In the genomic region with DNA sequence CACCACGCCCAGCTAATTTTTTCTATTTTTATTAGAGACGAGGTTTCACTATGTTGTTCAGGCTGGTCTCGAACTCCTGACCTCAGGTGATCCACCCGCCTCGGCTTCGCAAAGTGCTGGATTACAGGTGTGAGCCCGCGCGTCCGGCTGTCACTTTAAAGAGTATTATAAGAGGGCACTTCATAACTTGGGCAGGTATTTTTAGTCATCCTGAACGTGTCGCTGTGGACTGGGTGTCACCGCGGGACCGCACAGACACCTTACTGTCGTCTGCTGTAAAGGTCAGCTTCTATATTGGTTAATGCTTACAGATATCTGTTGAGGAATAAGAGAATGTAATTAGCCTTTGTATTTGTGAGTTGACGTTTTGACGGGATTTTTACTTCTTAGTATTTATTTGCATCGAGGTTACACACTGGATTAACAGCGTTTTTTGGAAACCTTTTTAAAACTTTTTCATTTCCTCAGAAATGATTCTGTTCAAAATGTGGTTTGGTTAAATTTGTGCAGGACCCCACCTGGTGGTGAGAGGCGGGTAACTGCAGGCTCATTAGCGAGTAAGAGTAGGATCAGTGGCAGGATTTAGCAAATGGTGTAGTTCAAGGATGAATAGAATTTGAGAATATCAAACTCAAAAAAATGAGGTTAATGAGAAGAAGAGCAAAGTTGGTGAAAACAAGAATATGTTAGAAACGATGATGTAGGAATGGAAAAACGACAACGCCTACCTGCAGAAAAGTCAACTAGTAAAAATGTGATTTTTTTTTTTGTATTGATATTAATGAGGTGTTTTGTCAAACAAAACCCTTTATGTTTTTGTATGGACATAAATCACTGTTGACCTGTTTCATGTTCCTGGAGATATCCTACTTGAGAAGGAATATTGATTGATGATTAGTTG, we compare ENCODE assay signal across 1 cellular context.
TF ChIP-seq lines count a peak whose summit lies in the region.

No MANE protein-coding gene starts in this region.

TF ChIP-seq in liver, 16 proteins besides CTCF, POLR2A, EP300 and RAD21 (continued from another document):
- TF ChIP-seq, protein P1, sequence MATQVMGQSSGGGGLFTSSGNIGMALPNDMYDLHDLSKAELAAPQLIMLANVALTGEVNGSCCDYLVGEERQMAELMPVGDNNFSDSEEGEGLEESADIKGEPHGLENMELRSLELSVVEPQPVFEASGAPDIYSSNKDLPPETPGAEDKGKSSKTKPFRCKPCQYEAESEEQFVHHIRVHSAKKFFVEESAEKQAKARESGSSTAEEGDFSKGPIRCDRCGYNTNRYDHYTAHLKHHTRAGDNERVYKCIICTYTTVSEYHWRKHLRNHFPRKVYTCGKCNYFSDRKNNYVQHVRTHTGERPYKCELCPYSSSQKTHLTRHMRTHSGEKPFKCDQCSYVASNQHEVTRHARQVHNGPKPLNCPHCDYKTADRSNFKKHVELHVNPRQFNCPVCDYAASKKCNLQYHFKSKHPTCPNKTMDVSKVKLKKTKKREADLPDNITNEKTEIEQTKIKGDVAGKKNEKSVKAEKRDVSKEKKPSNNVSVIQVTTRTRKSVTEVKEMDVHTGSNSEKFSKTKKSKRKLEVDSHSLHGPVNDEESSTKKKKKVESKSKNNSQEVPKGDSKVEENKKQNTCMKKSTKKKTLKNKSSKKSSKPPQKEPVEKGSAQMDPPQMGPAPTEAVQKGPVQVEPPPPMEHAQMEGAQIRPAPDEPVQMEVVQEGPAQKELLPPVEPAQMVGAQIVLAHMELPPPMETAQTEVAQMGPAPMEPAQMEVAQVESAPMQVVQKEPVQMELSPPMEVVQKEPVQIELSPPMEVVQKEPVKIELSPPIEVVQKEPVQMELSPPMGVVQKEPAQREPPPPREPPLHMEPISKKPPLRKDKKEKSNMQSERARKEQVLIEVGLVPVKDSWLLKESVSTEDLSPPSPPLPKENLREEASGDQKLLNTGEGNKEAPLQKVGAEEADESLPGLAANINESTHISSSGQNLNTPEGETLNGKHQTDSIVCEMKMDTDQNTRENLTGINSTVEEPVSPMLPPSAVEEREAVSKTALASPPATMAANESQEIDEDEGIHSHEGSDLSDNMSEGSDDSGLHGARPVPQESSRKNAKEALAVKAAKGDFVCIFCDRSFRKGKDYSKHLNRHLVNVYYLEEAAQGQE (IDR thresholded peaks at IDR 0.05) = no peak
